ENCODE assay signal across 23 cellular contexts in the genomic region with DNA sequence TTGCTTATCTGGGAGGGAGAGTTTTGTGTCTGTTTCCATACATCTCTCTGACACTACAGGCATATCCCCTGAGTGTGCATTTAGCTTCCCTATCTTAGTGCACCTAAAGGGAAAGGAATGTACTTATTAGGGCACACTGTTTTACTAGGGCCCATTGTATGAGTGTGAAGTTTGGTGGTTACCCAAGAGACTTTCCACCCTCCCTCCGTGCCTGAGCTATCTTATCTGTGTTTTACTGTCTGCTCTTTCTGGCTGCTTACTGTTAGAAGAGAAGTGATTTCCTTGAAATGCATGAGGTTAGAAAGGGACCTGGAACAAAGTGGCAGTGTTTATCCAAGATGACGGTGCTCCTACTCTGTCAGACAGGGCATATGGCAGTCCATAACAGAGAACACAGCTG. TPM values are rescaled to one million over a fixed set of nuclear protein-coding genes. Genes with fewer than 3 reads are reported as not detected.
"Had no signal": no experiment of that assay in that cellular context is flagged by ENCODE, and none has a peak within 500 bp of the region (broad histone marks: within the 10 kb centered on the region; RNA-seq: fewer than 3 reads in every experiment).

No MANE protein-coding gene starts in this region.

- ATAC-seq: esophagus mucosa; gastroesophageal sphincter; left cardiac atrium; lower lobe of right lung; natural killer cell treated with Interleukin-12 subunit alpha and Interleukin-12 subunit beta and Interleukin-15 and Interleukin-18, amount 100 ng/mL, for 72 hours; pancreas; right cardiac atrium had no signal

- H3K4me1 ChIP-seq: gastroesophageal sphincter, lower lobe of right lung, pancreas had no signal

- H3K4me3 ChIP-seq: dorsolateral prefrontal cortex, gastroesophageal sphincter, left ventricle myocardium inferior, lower lobe of right lung, neural progenitor cell, pancreas had no signal

- H3K4me2 ChIP-seq: neural progenitor cell had no signal

- DNase-seq: cortex of kidney; dorsolateral prefrontal cortex; effector memory CD4-positive, alpha-beta T cell; foreskin fibroblast; glutamatergic neuron; immature natural killer cell; kidney; left cardiac atrium; left ventricle myocardium inferior; lower lobe of right lung; midbrain; nucleus accumbens; pancreas; right cardiac atrium; small intestine; stimulated activated CD4-positive, alpha-beta T cell treated with anti-CD3 and anti-CD28 coated beads, Interleukin-12 subunit alpha, Interleukin-12 subunit beta, amount 100 ng/mL, for 4 hours; stimulated activated naive CD4-positive, alpha-beta T cell treated with Interleukin-2 at 50 U/mL for 16 hours; trophoblast cell had no signal

- H2AFZ ChIP-seq: neural progenitor cell had no signal

- H3K36me3 ChIP-seq: gastroesophageal sphincter, left ventricle myocardium inferior, lower lobe of right lung, neural progenitor cell, pancreas had no signal

- H3K27ac ChIP-seq: gastroesophageal sphincter, left ventricle myocardium inferior, lower lobe of right lung, neural progenitor cell, pancreas had no signal

- H3K27me3 ChIP-seq: dorsolateral prefrontal cortex, pancreas had no signal

- H3K9me3 ChIP-seq: gastroesophageal sphincter, left ventricle myocardium inferior, lower lobe of right lung, pancreas had no signal

RNA-seq across cellular contexts. Expression of gene SVOP, which starts 8.5 kb away (rescaled TPM):
- total RNA-seq: esophagus mucosa; fibroblast of lung; kidney; lower lobe of right lung; natural killer cell treated with Interleukin-12 subunit alpha and Interleukin-12 subunit beta and Interleukin-15 and Interleukin-18, amount 100 ng/mL, for 72 hours had no signal
- polyA plus RNA-seq: fibroblast of lung, immature natural killer cell had no signal
